ENCODE assay signal across 1 cellular context in the genomic region with DNA sequence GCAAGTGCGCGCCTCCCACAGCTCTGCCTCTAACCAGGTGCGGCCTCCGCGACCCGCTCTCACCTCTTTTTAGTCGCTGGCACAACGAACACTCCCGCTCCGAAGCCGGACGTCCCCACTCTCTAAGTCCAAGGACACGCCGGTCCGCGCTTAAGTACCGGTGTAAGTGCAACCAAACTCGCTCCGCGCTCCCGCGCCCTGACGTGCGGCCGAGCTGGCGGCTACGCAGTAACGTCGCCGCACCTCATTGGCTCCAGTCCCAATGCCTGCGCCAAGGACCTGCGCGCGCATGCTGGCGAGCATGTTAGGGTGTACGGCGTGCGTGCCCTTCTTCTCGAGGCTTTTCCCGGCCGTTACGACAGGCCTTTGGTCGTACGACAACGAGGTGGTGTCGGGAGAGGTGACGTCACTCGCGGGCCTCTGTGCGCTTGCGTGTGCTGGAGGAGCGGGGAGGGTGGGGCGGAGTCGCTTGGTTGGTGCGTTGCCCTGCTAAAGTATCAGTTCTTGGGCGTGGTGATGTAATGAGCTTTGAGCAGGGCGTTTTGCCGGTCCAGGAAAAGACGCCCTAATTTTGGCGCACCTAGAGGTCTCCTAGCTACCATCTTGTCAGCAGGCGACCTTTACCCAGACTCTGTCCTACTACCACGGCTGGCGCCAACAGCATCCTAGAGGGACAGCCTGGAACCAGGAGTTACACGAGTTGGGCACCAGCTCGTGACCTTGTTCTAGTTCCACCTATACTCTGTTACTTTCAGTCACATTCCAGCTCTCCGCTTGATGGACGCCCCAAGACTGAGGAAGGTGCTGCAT.
A peak's percentile ranks its signal among the peaks of the same experiment; 100 is the strongest.
TF ChIP-seq lines count a peak whose summit lies in the region.

A gene (minus strand): TSS at position 124 of the 810 bp plus-strand sequence. CDS start 1,141 bp downstream, outside the sequence.

TF ChIP-seq in HEK293, 187 proteins besides CTCF, POLR2A, EP300 and RAD21 (continued from another document):
- TF ChIP-seq, protein P1, sequence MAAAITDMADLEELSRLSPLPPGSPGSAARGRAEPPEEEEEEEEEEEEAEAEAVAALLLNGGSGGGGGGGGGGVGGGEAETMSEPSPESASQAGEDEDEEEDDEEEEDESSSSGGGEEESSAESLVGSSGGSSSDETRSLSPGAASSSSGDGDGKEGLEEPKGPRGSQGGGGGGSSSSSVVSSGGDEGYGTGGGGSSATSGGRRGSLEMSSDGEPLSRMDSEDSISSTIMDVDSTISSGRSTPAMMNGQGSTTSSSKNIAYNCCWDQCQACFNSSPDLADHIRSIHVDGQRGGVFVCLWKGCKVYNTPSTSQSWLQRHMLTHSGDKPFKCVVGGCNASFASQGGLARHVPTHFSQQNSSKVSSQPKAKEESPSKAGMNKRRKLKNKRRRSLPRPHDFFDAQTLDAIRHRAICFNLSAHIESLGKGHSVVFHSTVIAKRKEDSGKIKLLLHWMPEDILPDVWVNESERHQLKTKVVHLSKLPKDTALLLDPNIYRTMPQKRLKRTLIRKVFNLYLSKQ (tag by site-specific recombination; IDR thresholded peaks at IDR 0.05; ENCODE audit: borderline replicate concordance): no peak
- TF ChIP-seq ZNF596 (tag by site-specific recombination; IDR thresholded peaks at IDR 0.05) (no peak), SCRT1 (tag by site-specific recombination; IDR thresholded peaks at IDR 0.05; ENCODE audit: borderline replicate concordance) (no peak), ZNF416 (tag by site-specific recombination; IDR thresholded peaks at IDR 0.05) (no peak), ZNF19 (tag by site-specific recombination; IDR thresholded peaks at IDR 0.05; ENCODE audit: low read depth) (no peak), ZNF473 (tag by site-specific recombination; IDR thresholded peaks at IDR 0.05) (no peak)
- TF ChIP-seq, protein P2, sequence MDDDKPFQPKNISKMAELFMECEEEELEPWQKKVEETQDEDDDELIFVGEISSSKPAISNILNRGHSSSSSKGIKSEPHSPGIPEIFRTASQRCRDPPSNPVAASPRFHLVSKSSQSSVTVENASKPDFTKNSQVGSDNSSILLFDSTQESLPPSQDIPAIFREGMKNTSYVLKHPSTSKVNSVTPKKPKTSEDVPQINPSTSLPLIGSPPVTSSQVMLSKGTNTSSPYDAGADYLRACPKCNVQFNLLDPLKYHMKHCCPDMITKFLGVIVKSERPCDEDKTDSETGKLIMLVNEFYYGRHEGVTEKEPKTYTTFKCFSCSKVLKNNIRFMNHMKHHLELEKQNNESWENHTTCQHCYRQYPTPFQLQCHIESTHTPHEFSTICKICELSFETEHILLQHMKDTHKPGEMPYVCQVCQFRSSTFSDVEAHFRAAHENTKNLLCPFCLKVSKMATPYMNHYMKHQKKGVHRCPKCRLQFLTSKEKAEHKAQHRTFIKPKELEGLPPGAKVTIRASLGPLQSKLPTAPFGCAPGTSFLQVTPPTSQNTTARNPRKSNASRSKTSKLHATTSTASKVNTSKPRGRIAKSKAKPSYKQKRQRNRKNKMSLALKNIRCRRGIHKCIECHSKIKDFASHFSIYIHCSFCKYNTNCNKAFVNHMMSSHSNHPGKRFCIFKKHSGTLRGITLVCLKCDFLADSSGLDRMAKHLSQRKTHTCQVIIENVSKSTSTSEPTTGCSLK (tag by site-specific recombination; IDR thresholded peaks at IDR 0.05): no peak
- TF ChIP-seq, protein P3, sequence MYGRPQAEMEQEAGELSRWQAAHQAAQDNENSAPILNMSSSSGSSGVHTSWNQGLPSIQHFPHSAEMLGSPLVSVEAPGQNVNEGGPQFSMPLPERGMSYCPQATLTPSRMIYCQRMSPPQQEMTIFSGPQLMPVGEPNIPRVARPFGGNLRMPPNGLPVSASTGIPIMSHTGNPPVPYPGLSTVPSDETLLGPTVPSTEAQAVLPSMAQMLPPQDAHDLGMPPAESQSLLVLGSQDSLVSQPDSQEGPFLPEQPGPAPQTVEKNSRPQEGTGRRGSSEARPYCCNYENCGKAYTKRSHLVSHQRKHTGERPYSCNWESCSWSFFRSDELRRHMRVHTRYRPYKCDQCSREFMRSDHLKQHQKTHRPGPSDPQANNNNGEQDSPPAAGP (tag by site-specific recombination; IDR thresholded peaks at IDR 0.05): peak; percentile 78
TF ChIP-seq in HEK293: peak in this region for 48.
